In the genomic region with DNA sequence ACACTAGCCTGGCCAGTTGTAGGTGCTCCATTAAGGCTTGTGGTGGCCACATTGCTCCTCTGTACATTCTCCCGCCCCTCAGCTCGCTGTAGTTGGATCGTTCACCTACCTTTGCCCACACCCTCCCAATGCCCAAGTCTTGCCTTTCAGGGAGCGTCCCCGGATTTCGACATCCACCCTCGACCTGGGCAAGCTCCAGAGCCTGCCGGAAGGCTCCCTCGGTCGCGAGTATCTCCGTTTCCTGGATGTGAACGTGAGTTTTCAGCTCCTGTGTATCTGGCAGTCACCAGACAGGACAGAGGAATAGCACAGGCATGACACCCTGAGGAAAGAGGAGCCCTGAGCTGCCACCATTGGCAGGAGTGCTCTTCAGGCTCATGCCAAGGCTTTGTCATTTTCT, we compare ENCODE assay signal across 15 cellular contexts.
"Had no signal": no experiment of that assay in that cellular context is flagged by ENCODE, and none has a peak within 500 bp of the region (broad histone marks: within the 10 kb centered on the region; RNA-seq: fewer than 3 reads in every experiment).

No MANE protein-coding gene starts in this region.

- H3K9me3 ChIP-seq: left lung, pancreas, SJCRH30, upper lobe of left lung had no signal

- H3K36me3 Mint-ChIP-seq: natural killer cell treated with Interleukin-12 subunit alpha and Interleukin-12 subunit beta and Interleukin-15 and Interleukin-18, amount 100 ng/mL, for 72 hours had no signal

- H3K4me3 Mint-ChIP-seq: activated CD8-positive, alpha-beta T cell treated with anti-CD3 and anti-CD28 coated beads for 36 hours had no signal

- H3K27ac Mint-ChIP-seq: activated CD8-positive, alpha-beta T cell treated with anti-CD3 and anti-CD28 coated beads for 36 hours; natural killer cell treated with Interleukin-12 subunit alpha and Interleukin-12 subunit beta and Interleukin-15 and Interleukin-18, amount 100 ng/mL, for 72 hours had no signal

- H3K27ac ChIP-seq: left lung, pancreas, SJCRH30, upper lobe of left lung, VCaP had no signal

- H3K9me3 Mint-ChIP-seq: activated CD8-positive, alpha-beta T cell treated with anti-CD3 and anti-CD28 coated beads for 36 hours; activated naive CD4-positive, alpha-beta T cell treated with anti-CD3 and anti-CD28 coated beads, Interleukin-2, amount 50 U/mL, for 72 hours; natural killer cell treated with Interleukin-12 subunit alpha and Interleukin-12 subunit beta and Interleukin-15 and Interleukin-18, amount 100 ng/mL, for 72 hours had no signal

- H3K4me3 ChIP-seq: left lung, pancreas, SJCRH30, smooth muscle cell, upper lobe of left lung had no signal

- DNase-seq: activated CD8-positive, alpha-beta memory T cell treated with anti-CD3 and anti-CD28 coated beads, Interleukin-2, amount 50 U/mL, for 4 hours; activated CD8-positive, alpha-beta T cell treated with anti-CD3 and anti-CD28 coated beads for 36 hours; foreskin melanocyte; head of caudate nucleus; left lung; mesenchymal stem cell; pancreas; SJCRH30; stimulated activated naive CD4-positive, alpha-beta T cell treated with Interleukin-2 at 50 U/mL for 16 hours; SW 1271; upper lobe of left lung had no signal

- H3K27me3 ChIP-seq: left lung, pancreas, SJCRH30, upper lobe of left lung had no signal

- H3K27me3 Mint-ChIP-seq: activated CD8-positive, alpha-beta T cell treated with anti-CD3 and anti-CD28 coated beads for 36 hours; natural killer cell treated with Interleukin-12 subunit alpha and Interleukin-12 subunit beta and Interleukin-15 and Interleukin-18, amount 100 ng/mL, for 72 hours had no signal

- H3K4me1 ChIP-seq: SJCRH30 had no signal

- ATAC-seq: activated CD8-positive, alpha-beta T cell treated with anti-CD3 and anti-CD28 coated beads for 36 hours; activated naive CD4-positive, alpha-beta T cell treated with anti-CD3 and anti-CD28 coated beads, Interleukin-2, amount 50 U/mL, for 72 hours; left lung; natural killer cell treated with Interleukin-12 subunit alpha and Interleukin-12 subunit beta and Interleukin-15 and Interleukin-18, amount 100 ng/mL, for 72 hours; pancreas had no signal
